8 cellular contexts compared by ENCODE assay signal in genomic region chr3:196322-197153, GRCh38. TPM values are rescaled to one million over a fixed set of nuclear protein-coding genes. Genes with fewer than 3 reads are reported as not detected.
A peak's percentile ranks its signal among the peaks of the same experiment; 100 is the strongest.
DNase-seq lines count a peak whose midpoint lies in the region; ATAC-seq and TF ChIP-seq lines count a peak whose summit lies in the region.

TSS of gene CHL1 (plus strand) at chr3:196763. CDS start at chr3:319777, 123,014 bp downstream.

- peak; percentile 14 for DNase-seq in AG20443 (ENCODE audit: low spot score)
- DNase-seq in central memory CD8-positive, alpha-beta T cell (ENCODE audit: low spot score in 2 of 2), result no peak
- DNase-seq in mucosa of gallbladder (ENCODE audit: low spot score), result no peak
- no peak for DNase-seq in NCI-H2171 treated with DMSO at 0.1 percent for 48 hours (lab: John Stamatoyannopoulos, UW)
- DNase-seq in RKO (ENCODE audit: low spot score), result no peak
- no peak for DNase-seq in GM10266 (ENCODE audit: extremely low spot score)

- peak within 1 kb of the TSS; percentile 30 for H3K4me3 Mint-ChIP-seq in central memory CD8-positive, alpha-beta T cell

- TF ChIP-seq CTCF in GM10266 (IDR thresholded peaks at IDR 0.05; ENCODE audit: control insufficient read depth, insufficient read depth, low read depth, missing control alignments), result no peak

- peaks cover 11% of the 10 kb centered on the region for H3K27me3 Mint-ChIP-seq in central memory CD8-positive, alpha-beta T cell

- ATAC-seq in HG02943 (IDR thresholded peaks at IDR 0.05; ENCODE audit: low read depth, unreplicated experiment) (peak; percentile 37), GM21515 (IDR thresholded peaks at IDR 0.05; ENCODE audit: unreplicated experiment) (no peak)
- ATAC-seq in central memory CD8-positive, alpha-beta T cell (replicated peaks; ENCODE audit: extremely low read depth, poor library complexity, severe bottlenecking), result no peak

- H3K27ac Mint-ChIP-seq in central memory CD8-positive, alpha-beta T cell (ENCODE audit: low read depth), result no peak within 1 kb of the TSS

- no peaks in the 10 kb centered on the region for H3K36me3 Mint-ChIP-seq in central memory CD8-positive, alpha-beta T cell (ENCODE audit: insufficient read depth)

- H3K9me3 Mint-ChIP-seq in central memory CD8-positive, alpha-beta T cell, result peaks cover 6% of the 10 kb centered on the region

- H3K4me1 Mint-ChIP-seq in central memory CD8-positive, alpha-beta T cell, result no peaks in the 10 kb centered on the region

RNA-seq across cellular contexts. Expression of gene CHL1, which starts in this region (rescaled TPM):
- total RNA-seq in mucosa of gallbladder, result 17.9 TPM
